In the genomic region with DNA sequence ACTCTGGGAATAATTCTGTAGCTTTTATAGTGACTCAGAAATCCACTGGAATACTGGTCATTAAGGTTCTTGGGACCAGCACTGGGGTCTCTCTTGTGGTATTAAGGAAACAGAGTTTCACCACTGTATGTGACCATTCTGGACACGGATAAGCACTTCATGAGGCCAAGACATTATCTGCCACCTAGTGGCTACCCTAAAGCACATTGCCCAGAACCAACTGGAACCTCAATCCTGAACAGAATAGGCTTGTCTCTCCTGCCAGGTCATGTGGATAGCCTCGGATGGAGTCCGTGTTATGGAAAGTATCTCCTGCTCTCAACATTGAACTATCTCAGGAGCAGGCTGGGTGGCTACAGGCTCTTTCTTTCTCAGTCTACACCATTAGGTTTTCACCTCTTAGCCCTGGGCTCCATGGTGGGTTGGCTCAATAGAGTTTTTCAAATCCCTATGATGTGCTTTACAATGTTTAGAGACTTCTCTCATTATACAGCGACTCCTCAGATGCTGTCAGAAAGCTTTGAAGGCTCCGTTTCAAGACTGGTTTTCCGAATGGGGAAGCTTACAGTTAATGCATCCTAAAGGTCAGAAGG, we compare ENCODE assay signal across 8 cellular contexts.
DNase-seq lines count a peak whose midpoint lies in the region; ATAC-seq and TF ChIP-seq lines count a peak whose summit lies in the region.

No MANE protein-coding gene starts in this region.

- H3K4me1 ChIP-seq in DND-41 (ENCODE audit: insufficient read depth, low read length) (no peaks in the 10 kb centered on the region), body of pancreas (no peaks in the 10 kb centered on the region), liver (ENCODE audit: control insufficient read depth in 4 of 4, insufficient read depth in 4 of 4, low read length in 3 of 4) (peaks cover 0 to 5% (median 0%) of the 10 kb centered on the region in 4 donors)

- no peak overlapping the region for H3K4me3 ChIP-seq in DND-41 (ENCODE audit: low read depth in 1 of 2, low read length in 2 of 2)
- no peak overlapping the region for H3K4me3 ChIP-seq in body of pancreas
- H3K4me3 ChIP-seq in liver (ENCODE audit: low read depth in 1 of 3, low read length in 3 of 3) = no peak overlapping the region

- no peak overlapping the region for H3K27ac Mint-ChIP-seq in activated naive CD4-positive, alpha-beta T cell treated with anti-CD3 and anti-CD28 coated beads, Interleukin-2, amount 50 U/mL, for 72 hours

- H3K9me3 ChIP-seq in DND-41 (ENCODE audit: insufficient read depth, low read length, severe bottlenecking) = no peaks in the 10 kb centered on the region
- peaks cover 0 to 10% (median 0%) of the 10 kb centered on the region in 3 donors for H3K9me3 ChIP-seq in body of pancreas
- H3K9me3 ChIP-seq in liver (ENCODE audit: control insufficient read depth in 4 of 4, low read length in 3 of 4) = no peaks in the 10 kb centered on the region

- 24 to 42% methylated on average over 6 of the region's 6 CpGs for WGBS in body of pancreas, 2 donors
- 41% methylated on average over 6 of the region's 6 CpGs for WGBS in liver

- no peak overlapping the region for H3K9ac ChIP-seq in DND-41 (ENCODE audit: low read depth, low read length)
- H3K9ac ChIP-seq in liver (ENCODE audit: low read depth in 1 of 2, low read length in 2 of 2) = no peak overlapping the region

- no peak for ATAC-seq in DND-41 (ENCODE audit: insufficient read depth, low read depth)
- ATAC-seq in HG03432 (IDR thresholded peaks at IDR 0.05; ENCODE audit: unreplicated experiment) = peak; percentile 48
- no peak for ATAC-seq in body of pancreas
- no peak for ATAC-seq in GM18520 (IDR thresholded peaks at IDR 0.05; ENCODE audit: unreplicated experiment)
- no peak for ATAC-seq in activated naive CD4-positive, alpha-beta T cell treated with anti-CD3 and anti-CD28 coated beads, Interleukin-2, amount 50 U/mL, for 72 hours

- H3K27ac ChIP-seq in DND-41 (ENCODE audit: low read length) (no peak overlapping the region), body of pancreas (no peak overlapping the region), liver (ENCODE audit: low read depth in 1 of 2, low read length in 2 of 2) (no peak overlapping the region)

- H3K4me2 ChIP-seq in DND-41 (ENCODE audit: insufficient read depth, low read length) = no peak overlapping the region

- intact Hi-C loops in body of pancreas (cut with DNase I) = loop anchor here (5.0 kb wide), 1 partner anchor 129 kb away; no protein-coding TSS in a partner anchor

- TF ChIP-seq POLR2A in body of pancreas (IDR thresholded peaks at IDR 0.05) = no peak

- peaks cover 0 to 5% of the 10 kb centered on the region in 2 donors for H3K9me3 Mint-ChIP-seq in activated naive CD4-positive, alpha-beta T cell treated with anti-CD3 and anti-CD28 coated beads, Interleukin-2, amount 50 U/mL, for 72 hours

- TF ChIP-seq RAD21 in liver (IDR thresholded peaks at IDR 0.05) = peak; percentile 84 to 93

- no peak overlapping the region for H2AFZ ChIP-seq in DND-41 (ENCODE audit: low read depth, low read length)

- H3K36me3 Mint-ChIP-seq in activated naive CD4-positive, alpha-beta T cell treated with anti-CD3 and anti-CD28 coated beads, Interleukin-2, amount 50 U/mL, for 72 hours = no peaks in the 10 kb centered on the region

- no peaks in the 10 kb centered on the region for H3K36me3 ChIP-seq in DND-41 (ENCODE audit: insufficient read depth, low read length)
- H3K36me3 ChIP-seq in body of pancreas (replicated peaks in 1 of 2; ENCODE audit: insufficient read depth in 1 of 2, low read depth in 2 of 2) = no peaks in the 10 kb centered on the region
- H3K36me3 ChIP-seq in liver (ENCODE audit: control insufficient read depth in 4 of 4, insufficient read depth in 3 of 4, low read depth in 1 of 4, low read length in 3 of 4) = no peaks in the 10 kb centered on the region

- no peaks in the 10 kb centered on the region for H3K79me2 ChIP-seq in DND-41 (ENCODE audit: insufficient read depth, low read length)

- no peak for DNase-seq in DND-41
- peak in 1 of 4 donors; percentile 26 for DNase-seq in body of pancreas
- no peak for DNase-seq in activated naive CD4-positive, alpha-beta T cell treated with anti-CD3 and anti-CD28 coated beads, Interleukin-2, amount 50 U/mL, for 72 hours (ENCODE audit: low spot score in 2 of 2)
- no peak for DNase-seq in OCI-M2 (lab: John Stamatoyannopoulos, UW; ENCODE audit: unreplicated experiment)
- no peak for DNase-seq in NCI-H2107 treated with DMSO at 0.1 percent for 48 hours (lab: John Stamatoyannopoulos, UW; ENCODE audit: unreplicated experiment)

- H4K20me1 ChIP-seq in DND-41 (ENCODE audit: insufficient read depth, low read length) = no peaks in the 10 kb centered on the region

- TF ChIP-seq CTCF in DND-41 (IDR thresholded peaks at IDR 0.05; ENCODE audit: borderline replicate concordance, extremely low read depth, low read length, poor library complexity, severe bottlenecking) = peak; percentile 24
- peak in 6 of 7 experiments; percentile 30 to 56 (median 40) for TF ChIP-seq CTCF in body of pancreas (IDR thresholded peaks at IDR 0.05)
- peak; percentile 60 for TF ChIP-seq CTCF in liver (IDR thresholded peaks at IDR 0.05; ENCODE audit: low read depth, low read length, missing input control)

- H3K27me3 ChIP-seq in DND-41 (ENCODE audit: insufficient read depth, low read length, poor library complexity) (no peaks in the 10 kb centered on the region), body of pancreas (no peaks in the 10 kb centered on the region), liver (ENCODE audit: control insufficient read depth in 4 of 4, insufficient read depth in 4 of 4, low read length in 3 of 4) (no peaks in the 10 kb centered on the region)

TF ChIP-seq in liver, 16 proteins besides CTCF, POLR2A, EP300 and RAD21:
- no peak for TF ChIP-seq YY1 (IDR thresholded peaks at IDR 0.05)
- no peak for TF ChIP-seq GABPA (IDR thresholded peaks at IDR 0.05 in 1 of 2, conservative IDR thresholded peaks at IDR 0.05 in 1 of 2)
- TF ChIP-seq ATF3 (IDR thresholded peaks at IDR 0.05) = no peak
- TF ChIP-seq SP1 (IDR thresholded peaks at IDR 0.05) = no peak
- no peak for TF ChIP-seq RXRA (IDR thresholded peaks at IDR 0.05)
- no peak for TF ChIP-seq JUND (IDR thresholded peaks at IDR 0.05)
- TF ChIP-seq TAF1 (conservative IDR thresholded peaks at IDR 0.05) = no peak
- TF ChIP-seq, protein P1, sequence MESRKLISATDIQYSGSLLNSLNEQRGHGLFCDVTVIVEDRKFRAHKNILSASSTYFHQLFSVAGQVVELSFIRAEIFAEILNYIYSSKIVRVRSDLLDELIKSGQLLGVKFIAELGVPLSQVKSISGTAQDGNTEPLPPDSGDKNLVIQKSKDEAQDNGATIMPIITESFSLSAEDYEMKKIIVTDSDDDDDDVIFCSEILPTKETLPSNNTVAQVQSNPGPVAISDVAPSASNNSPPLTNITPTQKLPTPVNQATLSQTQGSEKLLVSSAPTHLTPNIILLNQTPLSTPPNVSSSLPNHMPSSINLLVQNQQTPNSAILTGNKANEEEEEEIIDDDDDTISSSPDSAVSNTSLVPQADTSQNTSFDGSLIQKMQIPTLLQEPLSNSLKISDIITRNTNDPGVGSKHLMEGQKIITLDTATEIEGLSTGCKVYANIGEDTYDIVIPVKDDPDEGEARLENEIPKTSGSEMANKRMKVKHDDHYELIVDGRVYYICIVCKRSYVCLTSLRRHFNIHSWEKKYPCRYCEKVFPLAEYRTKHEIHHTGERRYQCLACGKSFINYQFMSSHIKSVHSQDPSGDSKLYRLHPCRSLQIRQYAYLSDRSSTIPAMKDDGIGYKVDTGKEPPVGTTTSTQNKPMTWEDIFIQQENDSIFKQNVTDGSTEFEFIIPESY (IDR thresholded peaks at IDR 0.05) = no peak
- TF ChIP-seq HNF4G (IDR thresholded peaks at IDR 0.05) = no peak
- no peak for TF ChIP-seq EGR1 (IDR thresholded peaks at IDR 0.05; ENCODE audit: low read depth in 2 of 2)
- TF ChIP-seq, protein P2, sequence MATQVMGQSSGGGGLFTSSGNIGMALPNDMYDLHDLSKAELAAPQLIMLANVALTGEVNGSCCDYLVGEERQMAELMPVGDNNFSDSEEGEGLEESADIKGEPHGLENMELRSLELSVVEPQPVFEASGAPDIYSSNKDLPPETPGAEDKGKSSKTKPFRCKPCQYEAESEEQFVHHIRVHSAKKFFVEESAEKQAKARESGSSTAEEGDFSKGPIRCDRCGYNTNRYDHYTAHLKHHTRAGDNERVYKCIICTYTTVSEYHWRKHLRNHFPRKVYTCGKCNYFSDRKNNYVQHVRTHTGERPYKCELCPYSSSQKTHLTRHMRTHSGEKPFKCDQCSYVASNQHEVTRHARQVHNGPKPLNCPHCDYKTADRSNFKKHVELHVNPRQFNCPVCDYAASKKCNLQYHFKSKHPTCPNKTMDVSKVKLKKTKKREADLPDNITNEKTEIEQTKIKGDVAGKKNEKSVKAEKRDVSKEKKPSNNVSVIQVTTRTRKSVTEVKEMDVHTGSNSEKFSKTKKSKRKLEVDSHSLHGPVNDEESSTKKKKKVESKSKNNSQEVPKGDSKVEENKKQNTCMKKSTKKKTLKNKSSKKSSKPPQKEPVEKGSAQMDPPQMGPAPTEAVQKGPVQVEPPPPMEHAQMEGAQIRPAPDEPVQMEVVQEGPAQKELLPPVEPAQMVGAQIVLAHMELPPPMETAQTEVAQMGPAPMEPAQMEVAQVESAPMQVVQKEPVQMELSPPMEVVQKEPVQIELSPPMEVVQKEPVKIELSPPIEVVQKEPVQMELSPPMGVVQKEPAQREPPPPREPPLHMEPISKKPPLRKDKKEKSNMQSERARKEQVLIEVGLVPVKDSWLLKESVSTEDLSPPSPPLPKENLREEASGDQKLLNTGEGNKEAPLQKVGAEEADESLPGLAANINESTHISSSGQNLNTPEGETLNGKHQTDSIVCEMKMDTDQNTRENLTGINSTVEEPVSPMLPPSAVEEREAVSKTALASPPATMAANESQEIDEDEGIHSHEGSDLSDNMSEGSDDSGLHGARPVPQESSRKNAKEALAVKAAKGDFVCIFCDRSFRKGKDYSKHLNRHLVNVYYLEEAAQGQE (IDR thresholded peaks at IDR 0.05) = no peak
- no peak for TF ChIP-seq NR2F2 (IDR thresholded peaks at IDR 0.05)
- no peak for TF ChIP-seq FOXA1 (IDR thresholded peaks at IDR 0.05)
- TF ChIP-seq FOXA2 (IDR thresholded peaks at IDR 0.05) = no peak
- TF ChIP-seq, protein P3, sequence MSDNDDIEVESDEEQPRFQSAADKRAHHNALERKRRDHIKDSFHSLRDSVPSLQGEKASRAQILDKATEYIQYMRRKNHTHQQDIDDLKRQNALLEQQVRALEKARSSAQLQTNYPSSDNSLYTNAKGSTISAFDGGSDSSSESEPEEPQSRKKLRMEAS (IDR thresholded peaks at IDR 0.05) = no peak
- no peak for TF ChIP-seq HNF4A (conservative IDR thresholded peaks at IDR 0.05)
